9 cellular contexts compared by ENCODE assay signal in the genomic region with DNA sequence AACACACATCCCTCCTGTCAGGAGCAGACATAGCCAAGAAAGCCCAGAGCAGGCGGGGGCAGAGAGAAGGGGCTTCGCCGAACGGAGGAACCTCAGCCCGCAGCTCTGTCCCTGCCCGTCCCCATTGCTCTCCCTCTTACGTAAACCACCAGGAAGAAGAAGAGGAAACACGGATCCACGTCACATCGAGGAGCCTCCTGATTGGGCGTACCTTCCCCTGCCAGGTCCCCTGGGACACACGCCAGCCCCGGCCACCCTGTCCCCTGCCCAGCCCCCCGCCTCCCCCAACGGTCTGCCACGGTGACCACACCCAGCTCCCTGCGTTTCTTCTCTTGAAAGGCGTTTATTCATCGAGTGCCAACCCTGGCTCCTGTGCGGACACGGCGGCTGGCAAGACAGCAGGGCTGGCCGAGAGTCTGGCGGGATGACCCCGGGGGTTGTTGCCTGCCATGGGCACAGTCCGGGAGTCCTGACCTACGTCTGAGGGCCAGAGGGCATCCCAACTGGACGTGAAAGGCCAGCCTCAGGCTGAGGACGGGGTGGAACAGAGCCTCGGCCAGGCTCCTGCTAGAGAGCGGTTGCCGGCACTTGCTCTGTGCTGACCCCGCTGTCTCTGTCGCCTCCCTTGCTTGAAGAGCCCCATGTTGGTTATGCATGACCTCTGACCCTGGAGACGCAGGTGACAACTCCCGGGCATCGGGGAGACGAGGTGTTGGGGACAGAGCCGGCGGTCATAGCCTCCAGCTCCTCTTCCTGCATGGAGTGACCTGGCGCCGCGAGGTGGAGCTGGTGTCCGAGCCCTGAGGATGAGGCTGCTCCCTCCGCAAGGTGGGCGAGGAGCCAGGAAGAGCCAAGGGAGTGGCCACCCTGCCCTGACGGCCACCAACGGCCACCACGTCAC. TPM values are rescaled to one million over a fixed set of nuclear protein-coding genes. Genes with fewer than 3 reads are reported as not detected.
A peak's percentile ranks its signal among the peaks of the same experiment; 100 is the strongest.
DNase-seq lines count a peak whose midpoint lies in the region; ATAC-seq, FAIRE-seq and TF ChIP-seq lines count a peak whose summit lies in the region.
"Had no signal": no experiment of that assay in that cellular context is flagged by ENCODE, and none has a peak within 500 bp of the region (broad histone marks: within the 10 kb centered on the region; RNA-seq: fewer than 3 reads in every experiment).

No MANE protein-coding gene starts in this region.

- TF ChIP-seq POLR2A in K562 (conservative IDR thresholded peaks at IDR 0.05), result no peak

- no peaks in the 10 kb centered on the region for H3K36me3 ChIP-seq in K562 (ENCODE audit: control insufficient read depth, insufficient read depth, low read length)
- H3K36me3 ChIP-seq in pancreas, result no peaks in the 10 kb centered on the region

- H3K27me3 ChIP-seq in K562 (ENCODE audit: control insufficient read depth in 2 of 2, insufficient read depth in 2 of 2, low read length in 2 of 2), result peaks cover 6 to 44% of the 10 kb centered on the region in 2 experiments; a peak in 3 of 5 replicates
- peaks cover 0 to 5% (median 0%) of the 10 kb centered on the region in 4 donors for H3K27me3 ChIP-seq in pancreas

- H3K9me3 Mint-ChIP-seq in activated T-cell treated with anti-CD3 and anti-CD28 coated beads, Interleukin-2, amount 50 U/mL, for 72 hours, result no peaks in the 10 kb centered on the region

- peak overlapping the region; percentile 25; the same call in 1 of the 2 replicates for H3K4me2 ChIP-seq in K562 (ENCODE audit: insufficient read depth, low read length)

- H3K27ac ChIP-seq in K562 (ENCODE audit: extremely low read depth, low read depth, low read length) (no peak overlapping the region), pancreas (no peak overlapping the region)

- 18% methylated on average over 40 of the region's 49 CpGs for WGBS in K562 (ENCODE audit: insufficient coverage, low coverage, missing lambda C conversion rate)
- WGBS in pancreas, 2 donors, result 48 to 56% methylated on average over 46 to 49 of the region's 49 CpGs

- H3K9me1 ChIP-seq in K562 (ENCODE audit: control insufficient read depth, insufficient read depth, low read length), result no peaks in the 10 kb centered on the region

- ATAC-seq in activated T-cell treated with anti-CD3 and anti-CD28 coated beads, Interleukin-2, amount 50 U/mL, for 72 hours (replicated peaks in 1 of 2), result peak; percentile 25 to 62
- ATAC-seq in K562 (peak; percentile 68), pancreas (peak in 3 of 4 donors; percentile 50 to 57 (median 53)), HG03135 (IDR thresholded peaks at IDR 0.05; ENCODE audit: unreplicated experiment) (no peak), GM18868 (IDR thresholded peaks at IDR 0.05; ENCODE audit: unreplicated experiment) (no peak)

- H3K4me1 Mint-ChIP-seq in activated T-cell treated with anti-CD3 and anti-CD28 coated beads, Interleukin-2, amount 50 U/mL, for 72 hours (ENCODE audit: low read depth), result peaks cover 10% of the 10 kb centered on the region

- POLR2A ChIA-PET in K562 (lab: Yijun Ruan, JAX), result interaction anchor here (0.6 to 1.2 kb wide), 2 partner anchors 29 to 114 kb away, joined by 3 read pairs; no protein-coding TSS in a partner anchor

- H3K9ac ChIP-seq in K562 (ENCODE audit: insufficient read depth in 1 of 2, low read depth in 2 of 2, low read length in 2 of 2), result peak overlapping the region in 1 of 2 experiments; percentile 60; a peak in 1 of 4 replicates

- H3K4me3 ChIP-seq in K562 (no peak overlapping the region), pancreas (no peak overlapping the region)

- TF ChIP-seq EP300 in K562 (IDR thresholded peaks at IDR 0.05; ENCODE audit: low read length), result no peak

- intact Hi-C loops in K562 (cut with micrococcal nuclease), result no loop called here
- intact Hi-C loops in pancreas (cut with DNase I), result no loop called here

- H3K4me1 ChIP-seq in K562 (replicated peaks in 1 of 2; ENCODE audit: control insufficient read depth in 2 of 2, insufficient read depth in 2 of 2, low read length in 2 of 2) (peaks cover 0 to 92% of the 10 kb centered on the region in 2 experiments; a peak in 3 of 5 replicates), pancreas (no peaks in the 10 kb centered on the region)

- peak in 1 of 2 donors; percentile 9 for DNase-seq in activated T-cell treated with anti-CD3 and anti-CD28 coated beads, Interleukin-2, amount 50 U/mL, for 72 hours
- no peak for DNase-seq in activated T-cell treated with anti-CD3 and anti-CD28 coated beads for 4 hours
- DNase-seq in NCI-H526 treated with DMSO at 0.1 percent for 48 hours (lab: John Stamatoyannopoulos, UW), result peak; percentile 78
- DNase-seq in K562 (ENCODE audit: extremely low read depth in 1 of 4, low spot score in 3 of 4), result peak; percentile 57 to 76 (median 72)
- peak in 2 of 6 donors; percentile 16 to 55 for DNase-seq in pancreas
- DNase-seq in stimulated activated CD8-positive, alpha-beta memory T cell treated with anti-CD3 and anti-CD28 coated beads, Interleukin-4, amount 100 ng/mL, for 48 hours, result no peak

- H3K79me2 ChIP-seq in K562 (ENCODE audit: control insufficient read depth, insufficient read depth, low read length), result no peaks in the 10 kb centered on the region

- H3K36me3 Mint-ChIP-seq in activated T-cell treated with anti-CD3 and anti-CD28 coated beads, Interleukin-2, amount 50 U/mL, for 72 hours (ENCODE audit: insufficient read depth in 2 of 2), result no peaks in the 10 kb centered on the region

- TF ChIP-seq RAD21 in K562 (CRISPR knock-in tag; conservative IDR thresholded peaks at IDR 0.05 in 1 of 2, IDR thresholded peaks at IDR 0.05 in 1 of 2), result peak in 1 of 2 experiments; percentile 58; a peak in 2 of 4 replicates

- CTCF ChIA-PET in K562 (lab: Yijun Ruan, JAX; ENCODE audit: low intra/inter-chr PET ratio), result no interaction called here

- H3K27me3 Mint-ChIP-seq in activated T-cell treated with anti-CD3 and anti-CD28 coated beads, Interleukin-2, amount 50 U/mL, for 72 hours (ENCODE audit: low read depth), result no peaks in the 10 kb centered on the region

- FAIRE-seq in K562 (lab: Jason Lieb, UNC) (peak; percentile 40), pancreas (lab: Jason Lieb, UNC) (no peak)
- FAIRE-seq: islet of Langerhans had no signal

- peak overlapping the region; percentile 57 to 93 for H3K4me3 Mint-ChIP-seq in activated T-cell treated with anti-CD3 and anti-CD28 coated beads, Interleukin-2, amount 50 U/mL, for 72 hours

- H3K9me3 ChIP-seq in K562 (replicated peaks; ENCODE audit: control insufficient read depth, insufficient read depth, low read depth, low read length) (no peaks in the 10 kb centered on the region), pancreas (no peaks in the 10 kb centered on the region)

- H3K27ac Mint-ChIP-seq in activated T-cell treated with anti-CD3 and anti-CD28 coated beads, Interleukin-2, amount 50 U/mL, for 72 hours, result peak overlapping the region; percentile 6

- no TSS peak for BruUV-seq in K562 (replicated peaks; lab: Mats Ljungman, UMichigan)

- H2AFZ ChIP-seq in K562 (ENCODE audit: low read depth, low read length), result peak overlapping the region; percentile 55; the same call in 1 of the 2 replicates

- in situ Hi-C loops in K562 (cut with MboI), result no loop called here

- TF ChIP-seq CTCF in K562 (IDR thresholded peaks at IDR 0.05 in 2 of 3, conservative IDR thresholded peaks at IDR 0.05 in 1 of 3; ENCODE audit: insufficient read depth in 2 of 3, low read depth in 1 of 3, low read length in 3 of 3) (peak; percentile 34 to 50 (median 49); a peak in 4 of 6 replicates), pancreas (IDR thresholded peaks at IDR 0.05) (no peak)

- H4K20me1 ChIP-seq in K562 (replicated peaks; ENCODE audit: control insufficient read depth, insufficient read depth, low read length), result peaks cover 15% of the 10 kb centered on the region; the same call in 1 of the 2 replicates

TF ChIP-seq in K562, 482 proteins besides CTCF, POLR2A, EP300 and RAD21 (continues in another document):
- TF ChIP-seq MXI1 (IDR thresholded peaks at IDR 0.05; ENCODE audit: low read depth, low read length), result no peak
- peak; percentile 31 for TF ChIP-seq HMGN3 (IDR thresholded peaks at IDR 0.05; ENCODE audit: borderline replicate concordance, extremely low read depth, insufficient read length, low read depth, low read length)
- no peak for TF ChIP-seq SREBF1 (IDR thresholded peaks at IDR 0.05; ENCODE audit: borderline replicate concordance, low read depth, low read length)
- no peak for TF ChIP-seq ZNF668 (CRISPR knock-in tag; IDR thresholded peaks at IDR 0.05)
- TF ChIP-seq ZNF121 (CRISPR knock-in tag; conservative IDR thresholded peaks at IDR 0.05), result no peak
- TF ChIP-seq PRPF4 (IDR thresholded peaks at IDR 0.05; ENCODE audit: insufficient read depth, low read depth, low read length, poor library complexity, severe bottlenecking), result no peak
- no peak for TF ChIP-seq POLR2H (tag; IDR thresholded peaks at IDR 0.05; ENCODE audit: low read depth)
- no peak for TF ChIP-seq DNMT1 (IDR thresholded peaks at IDR 0.05)
- no peak for TF ChIP-seq SMAD2 (IDR thresholded peaks at IDR 0.05; ENCODE audit: low read depth, low read length)
- TF ChIP-seq PHTF2 (CRISPR knock-in tag; IDR thresholded peaks at IDR 0.05), result no peak
- no peak for TF ChIP-seq ERF (CRISPR knock-in tag; IDR thresholded peaks at IDR 0.05)
- TF ChIP-seq SREBF2 (CRISPR knock-in tag; IDR thresholded peaks at IDR 0.05), result no peak
- no peak for TF ChIP-seq ELF1 (tag; IDR thresholded peaks at IDR 0.05)
- TF ChIP-seq ATF7 (IDR thresholded peaks at IDR 0.05), result 0 out of 2 replicates have a peak, but pooled peaks have one; percentile 11

RNA-seq across cellular contexts. Expression of a gene that starts 40.6 kb away (rescaled TPM):
- total RNA-seq in activated T-cell treated with anti-CD3 and anti-CD28 coated beads, Interleukin-2, amount 50 U/mL, for 72 hours, result 10 to 100 TPM; 50.6 to 66.7 TPM
- total RNA-seq in K562 (2011; cell fraction: chromatin; rRNA removed; ENCODE audit: low replicate concordance), result 55.6 and 73.7 TPM in 2 replicates
- 44.2 and 45.9 TPM in 2 replicates for total RNA-seq in K562 (2011; cell fraction: nucleolus; rRNA removed)
- 35.3 and 39.0 TPM in 2 replicates for total RNA-seq in K562 (2011; cell fraction: nucleoplasm; rRNA removed)
- total RNA-seq in K562 (2014; rRNA removed) (28.5 and 37.0 TPM in 2 replicates), K562 (2014; rRNA removed; fragmentation: Illumina TruSeq; extraction: Trizol) (14.0 and 14.6 TPM in 2 replicates), K562 (2015; rRNA removed; fragmentation: Illumina TruSeq; extraction: Trizol) (14.5 and 16.9 TPM in 2 replicates), K562 (2021) (31.7 and 32.8 TPM in 2 replicates), pancreas (10 to 100 TPM; 17.3 to 26.6 (median 18.9) TPM)
- polyA plus RNA-seq in K562 (2011; rRNA removed) (14.9 and 15.9 TPM in 2 replicates), K562 (2014; fragmentation: Illumina TruSeq; extraction: Trizol) (14.7 and 21.0 TPM in 2 replicates), K562 (2014; fragmentation: Nextera tagmentation; extraction: Ambion mirVana) (1 to 10 TPM in 1 of 2 experiments, under 1 TPM in 1; 0.77 to 1.9 TPM), K562 (2014; rRNA removed) (27.3 and 29.8 TPM in 2 replicates), pancreas (10 to 100 TPM; 32.6 to 36.9 TPM)
- 12.9 and 34.5 TPM in 2 replicates for polyA plus RNA-seq in K562 (2011; cell fraction: cytosol; rRNA removed)
- 22.1 and 40.2 TPM in 2 replicates for polyA plus RNA-seq in K562 (2011; cell fraction: nucleus; rRNA removed)
- 16.9 and 29.2 TPM in 2 replicates for polyA plus RNA-seq in K562 (2012)
- polyA minus RNA-seq in K562 (2011; rRNA and poly(A)+ RNA removed), result 16.2 and 17.6 TPM in 2 replicates
- polyA minus RNA-seq in K562 (2011; cell fraction: cytosol; rRNA and poly(A)+ RNA removed), result 40.6 and 53.1 TPM in 2 replicates
- 21.0 and 22.3 TPM in 2 replicates for polyA minus RNA-seq in K562 (2011; cell fraction: nucleus; rRNA and poly(A)+ RNA removed)

Comparison
In these comparisons a context has a peak if more than half of its experiments do, and no peak if none do; other contexts are left out.
1. ATAC-seq: peak in activated T-cell treated with anti-CD3 and anti-CD28 coated beads, Interleukin-2, amount 50 U/mL, for 72 hours (2 of 2), K562 (single experiment) and pancreas (3 of 4); none in HG03135 (single experiment) and GM18868 (single experiment).
2. DNase-seq: peak in NCI-H526 treated with DMSO at 0.1 percent for 48 hours (single experiment) and K562 (4 of 4); none in activated T-cell treated with anti-CD3 and anti-CD28 coated beads for 4 hours (single experiment) and stimulated activated CD8-positive, alpha-beta memory T cell treated with anti-CD3 and anti-CD28 coated beads, Interleukin-4, amount 100 ng/mL, for 48 hours (single experiment).
3. CTCF ChIP-seq: peak in K562 (3 of 3); none in pancreas (0 of 4).